In genomic region chr16:19997734-19998133, GRCh38 we compare ENCODE assay signal across 17 cellular contexts.
DNase-seq lines count a peak whose midpoint lies in the region; FAIRE-seq and TF ChIP-seq lines count a peak whose summit lies in the region.
"Had no signal": no experiment of that assay in that cellular context is flagged by ENCODE, and none has a peak within 500 bp of the region (broad histone marks: within the 10 kb centered on the region; RNA-seq: fewer than 3 reads in every experiment).

No MANE protein-coding gene starts in this region.

- no peak overlapping the region for H3K4me3 ChIP-seq in MG63
- no peak overlapping the region for H3K4me3 ChIP-seq in H1 (ENCODE audit: extremely low read depth in 1 of 4, insufficient read depth in 2 of 4, low read depth in 3 of 4, low read length in 4 of 4)
- no peak overlapping the region for H3K4me3 ChIP-seq in uterus

- H3K14ac ChIP-seq in H1 (ENCODE audit: insufficient read length), result no peak overlapping the region

- H4K8ac ChIP-seq in H1 (ENCODE audit: extremely low read depth, insufficient read depth, low read length), result no peak overlapping the region

- no peak for TF ChIP-seq EP300 in H1 (IDR thresholded peaks at IDR 0.05; ENCODE audit: borderline replicate concordance in 1 of 2, low read depth in 2 of 2, low read length in 2 of 2)

- POLR2A ChIA-PET in H1 (lab: Charles Lee; ENCODE audit: partially characterized antibody), result no interaction called here

- no peak overlapping the region for H3K23ac ChIP-seq in H1 (ENCODE audit: insufficient read length)

- H3K9ac ChIP-seq in H1 (replicated peaks in 1 of 4; ENCODE audit: extremely low read depth in 1 of 4, low read depth in 3 of 4, low read length in 3 of 4), result no peak overlapping the region

- no peak overlapping the region for H3K4me2 ChIP-seq in H1 (ENCODE audit: insufficient read depth in 1 of 2, low read depth in 2 of 2, low read length in 2 of 2)

- no peak overlapping the region for H4K5ac ChIP-seq in H1 (ENCODE audit: insufficient read length, low read depth, low read length)

- H3K79me1 ChIP-seq in H1 (ENCODE audit: low read depth, low read length), result no peaks in the 10 kb centered on the region

- H3K56ac ChIP-seq in H1 (replicated peaks; ENCODE audit: insufficient read length, low read depth, low read length), result no peak overlapping the region

- TF ChIP-seq RAD21 in H1 (IDR thresholded peaks at IDR 0.05 in 1 of 2, conservative IDR thresholded peaks at IDR 0.05 in 1 of 2; ENCODE audit: low read depth in 2 of 2, low read length in 2 of 2), result no peak

- no peak for TF ChIP-seq POLR2A in H1 (IDR thresholded peaks at IDR 0.05; ENCODE audit: control extremely low read depth in 1 of 2, low read depth in 2 of 2, low read length in 2 of 2)
- TF ChIP-seq POLR2A in uterus (IDR thresholded peaks at IDR 0.05), result no peak

- H2BK12ac ChIP-seq in H1 (ENCODE audit: low read depth, low read length), result no peak overlapping the region

- CTCF ChIA-PET in H1 (lab: Charles Lee; ENCODE audit: partially characterized antibody), result interaction anchor here (1.0 kb wide), 1 partner anchor 27 kb away, joined by 4 read pairs; no protein-coding TSS in a partner anchor

- H3K27me3 ChIP-seq in MG63, result peaks cover 27% of the 10 kb centered on the region
- H3K27me3 ChIP-seq in H1 (replicated peaks in 1 of 4; ENCODE audit: control insufficient read depth in 3 of 4, extremely low read depth in 1 of 4, insufficient read depth in 3 of 4, low read length in 3 of 4), result no peaks in the 10 kb centered on the region
- H3K27me3 ChIP-seq in uterus, result no peaks in the 10 kb centered on the region

- no peak overlapping the region for H2AFZ ChIP-seq in H1 (ENCODE audit: low read length)

- H3K18ac ChIP-seq in H1 (ENCODE audit: extremely low read depth, low read length), result no peak overlapping the region

- intact Hi-C loops in uterus (cut with DNase I; ENCODE audit: low total_unique reads), result no loop called here
- intact Hi-C loops in posterior vena cava (cut with DNase I), result loop anchor here in 1 of 2 donors (5.0 kb wide), 1 partner anchor 330 kb away; the partner anchor contains the start of gene GP2

- no peaks in the 10 kb centered on the region for H3K9me3 ChIP-seq in MG63
- no peaks in the 10 kb centered on the region for H3K9me3 ChIP-seq in H1 (ENCODE audit: insufficient read depth in 2 of 2, low read depth in 1 of 2, low read length in 1 of 2)
- no peaks in the 10 kb centered on the region for H3K9me3 ChIP-seq in uterus

- DNase-seq in DMS79 treated with DMSO at 0.1 percent for 48 hours (lab: John Stamatoyannopoulos, UW), result peak; percentile 50
- no peak for DNase-seq in DMS79 (lab: John Stamatoyannopoulos, UW)
- DNase-seq in ELF-1 (ENCODE audit: low read depth, low spot score), result peak; percentile 23
- peak; percentile 24 for DNase-seq in MG63
- DNase-seq in H1 (ENCODE audit: low read depth in 1 of 2, low spot score in 2 of 2), result no peak
- no peak for DNase-seq in uterus
- DNase-seq in NOMO-1 (lab: John Stamatoyannopoulos, UW; ENCODE audit: unreplicated experiment in 2 of 2), result no peak
- DNase-seq in posterior vena cava (ENCODE audit: low spot score), result no peak
- DNase-seq: Calu3; CD4-positive, CD25-positive, alpha-beta regulatory T cell; DMS 273 treated with DMSO at 0.1 percent for 48 hours; EL; GDM1 had no signal

- no peak overlapping the region for H3K27ac ChIP-seq in H1 (ENCODE audit: low read depth, low read length)
- no peak overlapping the region for H3K27ac ChIP-seq in uterus
- H3K27ac ChIP-seq: 22Rv1, HL-60 had no signal

- no peak overlapping the region for H2AK5ac ChIP-seq in H1 (ENCODE audit: low read depth, low read length)

- no peak overlapping the region for H3K4ac ChIP-seq in H1 (replicated peaks; ENCODE audit: insufficient read length, low read depth, low read length)

- 90% methylated on average over 4 of the region's 4 CpGs; no CpG with 5 or more reads in 1 of the 2 experiments for WGBS in H1 (ENCODE audit: extremely low coverage in 1 of 2, insufficient coverage in 1 of 2, insufficient read length in 1 of 2, insufficient replicate concordance in 2 of 2, low coverage in 1 of 2, low lambda C conversion rate in 2 of 2, missing lambda C conversion rate in 1 of 2), 2 experiments

- H2BK20ac ChIP-seq in H1 (ENCODE audit: low read length), result no peak overlapping the region

- no peak overlapping the region for H4K91ac ChIP-seq in H1 (replicated peaks; ENCODE audit: insufficient read length, low read length)

- no peaks in the 10 kb centered on the region for H3K23me2 ChIP-seq in H1 (ENCODE audit: low read depth, low read length)

- H2BK5ac ChIP-seq in H1 (ENCODE audit: low read depth, low read length), result no peak overlapping the region

- TF ChIP-seq CTCF in H1 (IDR thresholded peaks at IDR 0.05; ENCODE audit: control extremely low read depth in 1 of 3, insufficient read depth in 1 of 3, low read depth in 1 of 3, low read length in 3 of 3) (no peak), uterus (IDR thresholded peaks at IDR 0.05) (no peak)

- FAIRE-seq in H1 (lab: Jason Lieb, UNC), result no peak
- FAIRE-seq: GM12892, H54 had no signal

- H3K4me1 ChIP-seq in H1 (replicated peaks in 1 of 4; ENCODE audit: control insufficient read depth in 3 of 4, insufficient read depth in 4 of 4, low read length in 3 of 4) (no peaks in the 10 kb centered on the region), uterus (no peaks in the 10 kb centered on the region)

- H3K36me3 ChIP-seq in MG63, result no peaks in the 10 kb centered on the region
- no peaks in the 10 kb centered on the region for H3K36me3 ChIP-seq in H1 (ENCODE audit: control insufficient read depth in 2 of 4, insufficient read depth in 4 of 4, low read length in 3 of 4)
- no peaks in the 10 kb centered on the region for H3K36me3 ChIP-seq in uterus

- H3K79me2 ChIP-seq in H1 (ENCODE audit: control insufficient read depth in 1 of 2, insufficient read depth in 2 of 2, low read length in 2 of 2), result no peaks in the 10 kb centered on the region

- H2BK15ac ChIP-seq in H1 (ENCODE audit: low read length), result peak overlapping the region; percentile 36; the same call in 1 of the 2 replicates

- no peak overlapping the region for H2BK120ac ChIP-seq in H1 (replicated peaks; ENCODE audit: low read depth, low read length)

- H4K20me1 ChIP-seq in H1 (replicated peaks in 1 of 2; ENCODE audit: control insufficient read depth in 1 of 2, insufficient read depth in 2 of 2, low read length in 2 of 2), result no peaks in the 10 kb centered on the region

TF ChIP-seq in H1, 55 proteins besides CTCF, POLR2A, EP300 and RAD21:
- TF ChIP-seq CHD2 (IDR thresholded peaks at IDR 0.05; ENCODE audit: low read length), result no peak
- TF ChIP-seq TAF1 (IDR thresholded peaks at IDR 0.05; ENCODE audit: low read depth, low read length), result no peak
- no peak for TF ChIP-seq RNF2 (IDR thresholded peaks at IDR 0.05; ENCODE audit: borderline replicate concordance, low read depth, low read length, missing control alignments, poor library complexity, severe bottlenecking)
- no peak for TF ChIP-seq MAFK (IDR thresholded peaks at IDR 0.05; ENCODE audit: low read depth, low read length)
- TF ChIP-seq SRF (IDR thresholded peaks at IDR 0.05; ENCODE audit: low read depth, low read length), result no peak
- TF ChIP-seq CHD1 (IDR thresholded peaks at IDR 0.05; ENCODE audit: low read depth, low read length), result no peak
- TF ChIP-seq SP2 (IDR thresholded peaks at IDR 0.05; ENCODE audit: low read length), result no peak
- TF ChIP-seq ATF2 (IDR thresholded peaks at IDR 0.05; ENCODE audit: low read length), result no peak
- TF ChIP-seq BCL11A (IDR thresholded peaks at IDR 0.05; ENCODE audit: low read depth in 2 of 2, low read length in 2 of 2), result no peak
- no peak for TF ChIP-seq GTF2F1 (IDR thresholded peaks at IDR 0.05; ENCODE audit: borderline replicate concordance, low read depth, low read length)
- no peak for TF ChIP-seq SIN3A (conservative IDR thresholded peaks at IDR 0.05 in 1 of 2, IDR thresholded peaks at IDR 0.05 in 1 of 2; ENCODE audit: low read depth in 1 of 2, low read length in 2 of 2)
- no peak for TF ChIP-seq SUZ12 (IDR thresholded peaks at IDR 0.05; ENCODE audit: low read length)
- no peak for TF ChIP-seq EZH2 (IDR thresholded peaks at IDR 0.05; ENCODE audit: low read depth, low read length, severe bottlenecking)
- TF ChIP-seq YY1 (IDR thresholded peaks at IDR 0.05; ENCODE audit: low read depth, low read length), result no peak
- no peak for TF ChIP-seq SP1 (IDR thresholded peaks at IDR 0.05; ENCODE audit: low read depth, low read length)
- TF ChIP-seq POLR2AphosphoS5 (IDR thresholded peaks at IDR 0.05; ENCODE audit: low read depth, low read length), result no peak
- no peak for TF ChIP-seq SIX5 (IDR thresholded peaks at IDR 0.05; ENCODE audit: low read depth, low read length)
- TF ChIP-seq TEAD4 (IDR thresholded peaks at IDR 0.05; ENCODE audit: low read depth, low read length), result no peak
- TF ChIP-seq KDM4A (IDR thresholded peaks at IDR 0.05; ENCODE audit: low read depth, low read length, severe bottlenecking), result no peak
- no peak for TF ChIP-seq POU5F1 (IDR thresholded peaks at IDR 0.05; ENCODE audit: low read depth, low read length)

Comparison
In these comparisons a context has a peak if more than half of its experiments do, and no peak if none do; other contexts are left out.
1. DNase-seq: peak in DMS79 treated with DMSO at 0.1 percent for 48 hours (single experiment), ELF-1 (single experiment) and MG63 (single experiment); none in DMS79 (single experiment), H1 (0 of 2), uterus (0 of 2), NOMO-1 (0 of 2) and posterior vena cava (single experiment).